In genomic region chr5:168055982-168056381, GRCh38 we compare ENCODE assay signal across 23 cellular contexts.
A peak's percentile ranks its signal among the peaks of the same experiment; 100 is the strongest.
DNase-seq lines count a peak whose midpoint lies in the region; ATAC-seq, FAIRE-seq and TF ChIP-seq lines count a peak whose summit lies in the region.
"Had no signal": no experiment of that assay in that cellular context is flagged by ENCODE, and none has a peak within 500 bp of the region (broad histone marks: within the 10 kb centered on the region; RNA-seq: fewer than 3 reads in every experiment).

No MANE protein-coding gene starts in this region.

- H4K20me1 ChIP-seq in HepG2 (ENCODE audit: insufficient read depth, low read length), result no peaks in the 10 kb centered on the region

- TF ChIP-seq EP300 in HepG2 (IDR thresholded peaks at IDR 0.05; ENCODE audit: low read depth in 2 of 2, low read length in 2 of 2) (no peak), HepG2 (CRISPR knock-in tag; IDR thresholded peaks at IDR 0.05; ENCODE audit: borderline replicate concordance) (no peak)

- H3K4me1 ChIP-seq in right lobe of liver (no peaks in the 10 kb centered on the region), HepG2 (ENCODE audit: insufficient read depth, low read length) (no peaks in the 10 kb centered on the region), heart right ventricle (peaks cover 0 to 19% (median 10%) of the 10 kb centered on the region in 9 donors), testis (peaks cover 6% of the 10 kb centered on the region)
- H3K4me1 ChIP-seq: BE2C, Caco-2 had no signal

- H3K27ac Mint-ChIP-seq in activated naive CD4-positive, alpha-beta T cell treated with anti-CD3 and anti-CD28 coated beads, Interleukin-2, amount 50 U/mL, for 72 hours, result no peak overlapping the region
- H3K27ac Mint-ChIP-seq: CD4-positive, CD25-positive, alpha-beta regulatory T cell; CD8-positive, alpha-beta memory T cell; GM23338 had no signal

- POLR2A ChIA-PET in HepG2 (lab: Yijun Ruan, JAX), result no interaction called here

- no peak overlapping the region for H3K9ac ChIP-seq in HepG2 (ENCODE audit: insufficient read depth, low read depth, low read length)

- no TSS peak for BruUV-seq in HepG2 (replicated peaks; lab: Mats Ljungman, UMichigan)

- H3K4me2 ChIP-seq in HepG2 (ENCODE audit: low read depth, low read length), result no peak overlapping the region
- H3K4me2 ChIP-seq: GM23338 had no signal

- H3K9me3 ChIP-seq in right lobe of liver, result no peaks in the 10 kb centered on the region
- no peaks in the 10 kb centered on the region for H3K9me3 ChIP-seq in HepG2 (ENCODE audit: low read length)
- no peaks in the 10 kb centered on the region for H3K9me3 ChIP-seq in heart right ventricle
- no peaks in the 10 kb centered on the region for H3K9me3 ChIP-seq in testis
- H3K9me3 ChIP-seq: BE2C, Caco-2 had no signal

- TF ChIP-seq POLR2A in right lobe of liver (IDR thresholded peaks at IDR 0.05) (no peak), HepG2 (IDR thresholded peaks at IDR 0.05; ENCODE audit: insufficient read depth in 1 of 2, low read depth in 2 of 2, low read length in 2 of 2) (no peak), testis (IDR thresholded peaks at IDR 0.05) (no peak)

- H3K79me2 ChIP-seq in HepG2 (ENCODE audit: insufficient read depth, low read length), result no peaks in the 10 kb centered on the region

- FAIRE-seq in HepG2 (lab: Jason Lieb, UNC), result no peak
- FAIRE-seq: A204.1, D721Med, H54 had no signal

- DNase-seq in right lobe of liver, result no peak
- DNase-seq in HepG2 (ENCODE audit: low spot score), result no peak
- DNase-seq in heart right ventricle, result peak in 1 of 2 donors; percentile 64
- DNase-seq in left kidney (ENCODE audit: low read depth, low spot score), result peak; percentile 37
- DNase-seq in testis, result peak; percentile 61
- no peak for DNase-seq in activated T-cell treated with anti-CD3 and anti-CD28 coated beads for 4 hours
- no peak for DNase-seq in activated naive CD4-positive, alpha-beta T cell treated with anti-CD3 and anti-CD28 coated beads, Interleukin-2, amount 50 U/mL, for 72 hours (ENCODE audit: low spot score in 2 of 2)
- DNase-seq: ACHN; BE2C; C1 segment of cervical spinal cord; Caco-2; CD4-positive, CD25-positive, alpha-beta regulatory T cell; CD8-positive, alpha-beta memory T cell; DMS79; GF-D8; HCEC 1CT; IMR-90 had no signal

- ATAC-seq in right lobe of liver, result peak; percentile 38 to 72 (median 49)
- ATAC-seq in HepG2, result no peak
- peak; percentile 40 to 85 (median 76) for ATAC-seq in heart right ventricle
- no peak for ATAC-seq in activated naive CD4-positive, alpha-beta T cell treated with anti-CD3 and anti-CD28 coated beads, Interleukin-2, amount 50 U/mL, for 72 hours
- no peak for ATAC-seq in HG02571 (IDR thresholded peaks at IDR 0.05; ENCODE audit: unreplicated experiment)
- ATAC-seq: GM23338 had no signal

- H3K4me3 ChIP-seq in right lobe of liver, result no peak overlapping the region
- no peak overlapping the region for H3K4me3 ChIP-seq in HepG2 (replicated peaks in 1 of 3; ENCODE audit: insufficient read depth in 1 of 3, low read depth in 2 of 3, low read length in 3 of 3)
- no peak overlapping the region for H3K4me3 ChIP-seq in heart right ventricle
- H3K4me3 ChIP-seq in testis, result no peak overlapping the region
- H3K4me3 ChIP-seq: GM23338 had no signal

- H3K27me3 ChIP-seq in right lobe of liver (no peaks in the 10 kb centered on the region), HepG2 (ENCODE audit: control insufficient read depth in 1 of 2, insufficient read depth in 2 of 2, low read length in 2 of 2) (no peaks in the 10 kb centered on the region), heart right ventricle (no peaks in the 10 kb centered on the region), testis (no peaks in the 10 kb centered on the region)
- H3K27me3 ChIP-seq: BE2C had no signal

- TF ChIP-seq RAD21 in HepG2 (CRISPR knock-in tag; IDR thresholded peaks at IDR 0.05), result no peak

- H3K27ac ChIP-seq in right lobe of liver, result no peak overlapping the region
- no peak overlapping the region for H3K27ac ChIP-seq in HepG2 (ENCODE audit: extremely low read length, insufficient read depth, low read length)
- peak overlapping the region in 8 of 10 donors; percentile 4 to 60 (median 38) for H3K27ac ChIP-seq in heart right ventricle
- H3K27ac ChIP-seq in testis, result no peak overlapping the region
- H3K27ac ChIP-seq: HL-60 had no signal

- H2AFZ ChIP-seq in HepG2 (ENCODE audit: low read length), result no peak overlapping the region
- H2AFZ ChIP-seq: GM23338 had no signal

- intact Hi-C loops in right lobe of liver (cut with DNase I) (no loop called here), HepG2 (cut with micrococcal nuclease; ENCODE audit: unreplicated experiment) (no loop called here), heart right ventricle (cut with DNase I) (loop anchor here in 1 of 10 donors (10.0 kb wide), 1 partner anchor 751 kb away; no protein-coding TSS in a partner anchor), testis (cut with DNase I; ENCODE audit: low total_unique reads) (no loop called here)

- in situ Hi-C loops in HepG2 (cut with HindIII; ENCODE audit: extremely low pct_ligation_motif_present, low pct_unique_long_range_greater_than_20kb), result no loop called here

- CTCF ChIA-PET in HepG2 (lab: Yijun Ruan, JAX; ENCODE audit: low intra/inter-chr PET ratio, low total read pairs), result no interaction called here

- 14% methylated on average over 1 of the region's 1 CpG for WGBS in right lobe of liver (ENCODE audit: insufficient coverage, low coverage, low lambda C conversion rate, missing lambda C conversion rate)
- 7% methylated on average over 1 of the region's 1 CpG for WGBS in HepG2 (ENCODE audit: low lambda C conversion rate)
- WGBS in heart right ventricle, 2 donors, result 13 to 17% methylated on average over 1 of the region's 1 CpG
- 26 to 41% methylated on average over 1 of the region's 1 CpG for WGBS in testis, 2 donors

- H3K36me3 Mint-ChIP-seq in activated naive CD4-positive, alpha-beta T cell treated with anti-CD3 and anti-CD28 coated beads, Interleukin-2, amount 50 U/mL, for 72 hours, result no peaks in the 10 kb centered on the region
- H3K36me3 Mint-ChIP-seq: CD4-positive, CD25-positive, alpha-beta regulatory T cell had no signal

- TF ChIP-seq CTCF in right lobe of liver (IDR thresholded peaks at IDR 0.05) (no peak), HepG2 (CRISPR knock-in tag; IDR thresholded peaks at IDR 0.05) (no peak), heart right ventricle (IDR thresholded peaks at IDR 0.05) (no peak), testis (IDR thresholded peaks at IDR 0.05) (no peak)

- H3K9me3 Mint-ChIP-seq in activated naive CD4-positive, alpha-beta T cell treated with anti-CD3 and anti-CD28 coated beads, Interleukin-2, amount 50 U/mL, for 72 hours, result peaks cover 0 to 4% of the 10 kb centered on the region in 2 donors

- H3K36me3 ChIP-seq in right lobe of liver, result no peaks in the 10 kb centered on the region
- H3K36me3 ChIP-seq in HepG2 (replicated peaks in 1 of 2; ENCODE audit: control insufficient read depth in 1 of 2, insufficient read depth in 2 of 2, low read length in 2 of 2), result no peaks in the 10 kb centered on the region
- H3K36me3 ChIP-seq in heart right ventricle, result no peaks in the 10 kb centered on the region
- no peaks in the 10 kb centered on the region for H3K36me3 ChIP-seq in testis (ENCODE audit: low read depth, missing control alignments)
- H3K36me3 ChIP-seq: BE2C had no signal

TF ChIP-seq in HepG2, 621 proteins besides CTCF, POLR2A, EP300 and RAD21 (continues in another document):
- TF ChIP-seq CCDC6 (CRISPR knock-in tag; IDR thresholded peaks at IDR 0.05) (no peak), KLF16 (CRISPR knock-in tag; IDR thresholded peaks at IDR 0.05) (no peak), ZBTB2 (CRISPR knock-in tag; IDR thresholded peaks at IDR 0.05; ENCODE audit: low read depth) (no peak), ZNF274 (CRISPR knock-in tag; IDR thresholded peaks at IDR 0.05) (no peak), ZSCAN12 (CRISPR knock-in tag; IDR thresholded peaks at IDR 0.05) (no peak), ISL2 (CRISPR knock-in tag; IDR thresholded peaks at IDR 0.05) (no peak)
- TF ChIP-seq, protein P1, sequence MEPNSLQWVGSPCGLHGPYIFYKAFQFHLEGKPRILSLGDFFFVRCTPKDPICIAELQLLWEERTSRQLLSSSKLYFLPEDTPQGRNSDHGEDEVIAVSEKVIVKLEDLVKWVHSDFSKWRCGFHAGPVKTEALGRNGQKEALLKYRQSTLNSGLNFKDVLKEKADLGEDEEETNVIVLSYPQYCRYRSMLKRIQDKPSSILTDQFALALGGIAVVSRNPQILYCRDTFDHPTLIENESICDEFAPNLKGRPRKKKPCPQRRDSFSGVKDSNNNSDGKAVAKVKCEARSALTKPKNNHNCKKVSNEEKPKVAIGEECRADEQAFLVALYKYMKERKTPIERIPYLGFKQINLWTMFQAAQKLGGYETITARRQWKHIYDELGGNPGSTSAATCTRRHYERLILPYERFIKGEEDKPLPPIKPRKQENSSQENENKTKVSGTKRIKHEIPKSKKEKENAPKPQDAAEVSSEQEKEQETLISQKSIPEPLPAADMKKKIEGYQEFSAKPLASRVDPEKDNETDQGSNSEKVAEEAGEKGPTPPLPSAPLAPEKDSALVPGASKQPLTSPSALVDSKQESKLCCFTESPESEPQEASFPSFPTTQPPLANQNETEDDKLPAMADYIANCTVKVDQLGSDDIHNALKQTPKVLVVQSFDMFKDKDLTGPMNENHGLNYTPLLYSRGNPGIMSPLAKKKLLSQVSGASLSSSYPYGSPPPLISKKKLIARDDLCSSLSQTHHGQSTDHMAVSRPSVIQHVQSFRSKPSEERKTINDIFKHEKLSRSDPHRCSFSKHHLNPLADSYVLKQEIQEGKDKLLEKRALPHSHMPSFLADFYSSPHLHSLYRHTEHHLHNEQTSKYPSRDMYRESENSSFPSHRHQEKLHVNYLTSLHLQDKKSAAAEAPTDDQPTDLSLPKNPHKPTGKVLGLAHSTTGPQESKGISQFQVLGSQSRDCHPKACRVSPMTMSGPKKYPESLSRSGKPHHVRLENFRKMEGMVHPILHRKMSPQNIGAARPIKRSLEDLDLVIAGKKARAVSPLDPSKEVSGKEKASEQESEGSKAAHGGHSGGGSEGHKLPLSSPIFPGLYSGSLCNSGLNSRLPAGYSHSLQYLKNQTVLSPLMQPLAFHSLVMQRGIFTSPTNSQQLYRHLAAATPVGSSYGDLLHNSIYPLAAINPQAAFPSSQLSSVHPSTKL (CRISPR knock-in tag; IDR thresholded peaks at IDR 0.05), result no peak

Comparison
In these comparisons a context has a peak if more than half of its experiments do, and no peak if none do; other contexts are left out.
1. ATAC-seq: peak in right lobe of liver (4 of 4) and heart right ventricle (8 of 8); none in HepG2 (single experiment), activated naive CD4-positive, alpha-beta T cell treated with anti-CD3 and anti-CD28 coated beads, Interleukin-2, amount 50 U/mL, for 72 hours (0 of 2) and HG02571 (single experiment).
2. DNase-seq: peak in left kidney (single experiment) and testis (single experiment); none in right lobe of liver (0 of 3), HepG2 (single experiment), activated T-cell treated with anti-CD3 and anti-CD28 coated beads for 4 hours (single experiment) and activated naive CD4-positive, alpha-beta T cell treated with anti-CD3 and anti-CD28 coated beads, Interleukin-2, amount 50 U/mL, for 72 hours (0 of 2).
3. H3K27ac ChIP-seq: peak in heart right ventricle (8 of 10); none in right lobe of liver (0 of 3), HepG2 (single experiment) and testis (0 of 2).